Comparison of ENCODE assay signal across 19 cellular contexts in genomic region chr6:24868765-24869164, GRCh38.
DNase-seq lines count a peak whose midpoint lies in the region; ATAC-seq, FAIRE-seq and TF ChIP-seq lines count a peak whose summit lies in the region.
"Had no signal": no experiment of that assay in that cellular context is flagged by ENCODE, and none has a peak within 500 bp of the region (broad histone marks: within the 10 kb centered on the region; RNA-seq: fewer than 3 reads in every experiment).

No MANE protein-coding gene starts in this region.

- DNase-seq in activated CD8-positive, alpha-beta T cell treated with anti-CD3 and anti-CD28 coated beads for 36 hours = no peak
- DNase-seq in activated CD8-positive, alpha-beta T cell treated with anti-CD3 and anti-CD28 coated beads, Interleukin-2, amount 10 ng/mL, durations not matched to agents 7 days and 5 days = no peak
- DNase-seq in GM12891 (ENCODE audit: insufficient read length, low spot score) = no peak
- DNase-seq in activated naive CD8-positive, alpha-beta T cell treated with anti-CD3 and anti-CD28 coated beads, Interleukin-2, amount 50 U/mL, for 24 hours = no peak
- no peak for DNase-seq in natural killer cell
- DNase-seq: 8988T, C1 segment of cervical spinal cord, Calu3, KBM-7, NCI-H146, NCI-H345, NCI-H526 treated with DMSO at 0.1 percent for 48 hours had no signal

- peak; percentile 50 for FAIRE-seq in GM12891 (lab: Jason Lieb, UNC)
- FAIRE-seq: GM12878, GM19239, HTR-8/SVneo had no signal

- peaks cover 66% of the 10 kb centered on the region for H3K36me3 Mint-ChIP-seq in activated CD8-positive, alpha-beta T cell treated with anti-CD3 and anti-CD28 coated beads for 36 hours (ENCODE audit: low read depth)
- peaks cover 80% of the 10 kb centered on the region for H3K36me3 Mint-ChIP-seq in activated CD8-positive, alpha-beta T cell treated with anti-CD3 and anti-CD28 coated beads, Interleukin-2, amount 10 ng/mL, durations not matched to agents 7 days and 5 days (ENCODE audit: low read depth)
- H3K36me3 Mint-ChIP-seq in activated naive CD8-positive, alpha-beta T cell treated with anti-CD3 and anti-CD28 coated beads, Interleukin-2, amount 50 U/mL, for 24 hours (ENCODE audit: low read depth) = peaks cover 47% of the 10 kb centered on the region
- H3K36me3 Mint-ChIP-seq in natural killer cell = peaks cover 19% of the 10 kb centered on the region

- H3K4me1 Mint-ChIP-seq in activated CD8-positive, alpha-beta T cell treated with anti-CD3 and anti-CD28 coated beads for 36 hours (ENCODE audit: low read depth) = peaks cover 52% of the 10 kb centered on the region
- H3K4me1 Mint-ChIP-seq in activated CD8-positive, alpha-beta T cell treated with anti-CD3 and anti-CD28 coated beads, Interleukin-2, amount 10 ng/mL, durations not matched to agents 7 days and 5 days (ENCODE audit: low read depth) = peaks cover 28% of the 10 kb centered on the region
- H3K4me1 Mint-ChIP-seq in activated naive CD8-positive, alpha-beta T cell treated with anti-CD3 and anti-CD28 coated beads, Interleukin-2, amount 50 U/mL, for 24 hours = peaks cover 58% of the 10 kb centered on the region
- peaks cover 29 to 30% of the 10 kb centered on the region in 2 donors for H3K4me1 Mint-ChIP-seq in natural killer cell

- H3K27me3 Mint-ChIP-seq in activated CD8-positive, alpha-beta T cell treated with anti-CD3 and anti-CD28 coated beads for 36 hours = no peaks in the 10 kb centered on the region
- no peaks in the 10 kb centered on the region for H3K27me3 Mint-ChIP-seq in activated CD8-positive, alpha-beta T cell treated with anti-CD3 and anti-CD28 coated beads, Interleukin-2, amount 10 ng/mL, durations not matched to agents 7 days and 5 days (ENCODE audit: low read depth)
- H3K27me3 Mint-ChIP-seq in activated naive CD8-positive, alpha-beta T cell treated with anti-CD3 and anti-CD28 coated beads, Interleukin-2, amount 50 U/mL, for 24 hours = no peaks in the 10 kb centered on the region
- H3K27me3 Mint-ChIP-seq in natural killer cell (ENCODE audit: low read depth in 2 of 2) = no peaks in the 10 kb centered on the region

- CTCF ChIA-PET in activated CD8-positive, alpha-beta T cell treated with anti-CD3 and anti-CD28 coated beads for 36 hours (lab: Charles Lee) = interaction anchor here (2.9 to 4.0 kb wide), 3 partner anchors 12 to 149 kb away, joined by 12 to 20 read pairs (median 17); no protein-coding TSS in a partner anchor
- CTCF ChIA-PET in activated CD8-positive, alpha-beta T cell treated with anti-CD3 and anti-CD28 coated beads, Interleukin-2, amount 10 ng/mL, durations not matched to agents 7 days and 5 days (lab: Charles Lee) = interaction anchor here (0.9 to 2.1 kb wide), 2 partner anchors 15 to 123 kb away, joined by 3 to 8 read pairs; no protein-coding TSS in a partner anchor

- TF ChIP-seq CTCF in activated CD8-positive, alpha-beta T cell treated with anti-CD3 and anti-CD28 coated beads for 36 hours (IDR thresholded peaks at IDR 0.05) = no peak
- TF ChIP-seq CTCF in natural killer cell (IDR thresholded peaks at IDR 0.05) = no peak

- peak overlapping the region; percentile 58 for H3K27ac Mint-ChIP-seq in activated CD8-positive, alpha-beta T cell treated with anti-CD3 and anti-CD28 coated beads for 36 hours
- no peak overlapping the region for H3K27ac Mint-ChIP-seq in activated CD8-positive, alpha-beta T cell treated with anti-CD3 and anti-CD28 coated beads, Interleukin-2, amount 10 ng/mL, durations not matched to agents 7 days and 5 days
- peak overlapping the region; percentile 53 for H3K27ac Mint-ChIP-seq in activated naive CD8-positive, alpha-beta T cell treated with anti-CD3 and anti-CD28 coated beads, Interleukin-2, amount 50 U/mL, for 24 hours
- peak overlapping the region; percentile 78 to 95 for H3K27ac Mint-ChIP-seq in natural killer cell

- TF ChIP-seq POLR2A in GM12891 (IDR thresholded peaks at IDR 0.05; ENCODE audit: low read depth, low read length) = no peak

- POLR2A ChIA-PET in activated CD8-positive, alpha-beta T cell treated with anti-CD3 and anti-CD28 coated beads for 36 hours (lab: Charles Lee) = no interaction called here
- POLR2A ChIA-PET in activated CD8-positive, alpha-beta T cell treated with anti-CD3 and anti-CD28 coated beads, Interleukin-2, amount 10 ng/mL, durations not matched to agents 7 days and 5 days (lab: Charles Lee) = no interaction called here

- intact Hi-C loops in activated CD8-positive, alpha-beta T cell treated with anti-CD3 and anti-CD28 coated beads for 36 hours (cut with micrococcal nuclease) = no loop called here
- intact Hi-C loops in natural killer cell (cut with micrococcal nuclease) = no loop called here

- ATAC-seq in activated CD8-positive, alpha-beta T cell treated with anti-CD3 and anti-CD28 coated beads for 36 hours = no peak
- no peak for ATAC-seq in activated CD8-positive, alpha-beta T cell treated with anti-CD3 and anti-CD28 coated beads, Interleukin-2, amount 10 ng/mL, durations not matched to agents 7 days and 5 days
- ATAC-seq in activated naive CD8-positive, alpha-beta T cell treated with anti-CD3 and anti-CD28 coated beads, Interleukin-2, amount 50 U/mL, for 24 hours = no peak
- ATAC-seq in natural killer cell = no peak
- ATAC-seq in HG03045 (IDR thresholded peaks at IDR 0.05; ENCODE audit: unreplicated experiment) = no peak
- ATAC-seq in GM21619 (IDR thresholded peaks at IDR 0.05; ENCODE audit: unreplicated experiment) = no peak
- ATAC-seq in HG02938 (IDR thresholded peaks at IDR 0.05; ENCODE audit: unreplicated experiment) = no peak
- ATAC-seq: GM12878, HCT116 had no signal

- no peak overlapping the region for H3K4me3 Mint-ChIP-seq in activated CD8-positive, alpha-beta T cell treated with anti-CD3 and anti-CD28 coated beads for 36 hours
- no peak overlapping the region for H3K4me3 Mint-ChIP-seq in activated CD8-positive, alpha-beta T cell treated with anti-CD3 and anti-CD28 coated beads, Interleukin-2, amount 10 ng/mL, durations not matched to agents 7 days and 5 days
- no peak overlapping the region for H3K4me3 Mint-ChIP-seq in activated naive CD8-positive, alpha-beta T cell treated with anti-CD3 and anti-CD28 coated beads, Interleukin-2, amount 50 U/mL, for 24 hours
- no peak overlapping the region for H3K4me3 Mint-ChIP-seq in natural killer cell

- peaks cover 1% of the 10 kb centered on the region for H3K9me3 Mint-ChIP-seq in activated CD8-positive, alpha-beta T cell treated with anti-CD3 and anti-CD28 coated beads for 36 hours
- H3K9me3 Mint-ChIP-seq in activated CD8-positive, alpha-beta T cell treated with anti-CD3 and anti-CD28 coated beads, Interleukin-2, amount 10 ng/mL, durations not matched to agents 7 days and 5 days (ENCODE audit: insufficient read depth) = no peaks in the 10 kb centered on the region
- peaks cover 4% of the 10 kb centered on the region for H3K9me3 Mint-ChIP-seq in activated naive CD8-positive, alpha-beta T cell treated with anti-CD3 and anti-CD28 coated beads, Interleukin-2, amount 50 U/mL, for 24 hours
- H3K9me3 Mint-ChIP-seq in natural killer cell = no peaks in the 10 kb centered on the region

TF ChIP-seq in GM12891, 5 proteins besides CTCF, POLR2A, EP300 and RAD21:
- TF ChIP-seq POLR2AphosphoS5 (IDR thresholded peaks at IDR 0.05; ENCODE audit: low read depth, low read length) = no peak
- no peak for TF ChIP-seq SPI1 (IDR thresholded peaks at IDR 0.05; ENCODE audit: low read depth, low read length)
- no peak for TF ChIP-seq PAX5 (IDR thresholded peaks at IDR 0.05; ENCODE audit: insufficient read depth, low read length, severe bottlenecking)
- no peak for TF ChIP-seq TAF1 (IDR thresholded peaks at IDR 0.05; ENCODE audit: low read depth, low read length)
- TF ChIP-seq POU2F2 (IDR thresholded peaks at IDR 0.05; ENCODE audit: low read depth, low read length) = no peak
